ENCODE assay signal across 13 cellular contexts in the genomic region with DNA sequence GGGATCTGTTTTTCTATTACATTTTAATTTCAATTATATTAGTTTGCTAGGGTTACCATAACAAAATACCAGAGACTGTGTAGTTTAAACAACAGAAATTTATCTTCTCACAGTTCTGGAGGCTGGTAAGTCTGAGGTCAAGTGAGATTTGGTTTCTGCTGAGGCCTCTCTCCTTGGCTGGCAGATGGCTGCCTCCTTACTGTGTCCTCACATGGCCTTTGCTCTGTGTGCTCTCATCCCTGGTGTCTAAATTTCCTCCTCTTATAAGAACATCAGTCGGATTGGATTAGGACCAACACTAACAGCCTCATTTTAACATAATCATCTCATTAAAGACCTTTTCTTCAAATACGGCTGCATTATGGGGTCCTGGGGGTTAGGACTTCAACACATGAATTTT.
"Had no signal": no experiment of that assay in that cellular context is flagged by ENCODE, and none has a peak within 500 bp of the region (broad histone marks: within the 10 kb centered on the region; RNA-seq: fewer than 3 reads in every experiment).

No MANE protein-coding gene starts in this region.

- DNase-seq: activated CD4-positive, alpha-beta memory T cell treated with anti-CD3 and anti-CD28 coated beads for 36 hours; activated effector memory CD4-positive, alpha-beta T cell treated with anti-CD3 and anti-CD28 coated beads, Interleukin-2, amount 50 U/mL, for 16 hours; activated T-cell treated with anti-CD3 and anti-CD28 coated beads, Interleukin-2, amount 50 U/mL, for 48 hours; foreskin melanocyte; immature natural killer cell; nucleus accumbens; stimulated activated CD4-positive, alpha-beta T cell treated with anti-CD3 and anti-CD28 coated beads, Interleukin-2, amount 100 ng/mL, for 48 hours had no signal

- ATAC-seq: stimulated activated memory B cell treated with anti-CD40 and anti-IgM and Interleukin-4, amounts not matched to agents 10 μg/mL and 1 μg/mL and 100 μg/mL, for 72 hours had no signal

- H3K27ac Mint-ChIP-seq: activated CD4-positive, alpha-beta memory T cell treated with anti-CD3 and anti-CD28 coated beads for 36 hours; activated naive CD4-positive, alpha-beta T cell treated with anti-CD3 and anti-CD28 coated beads, Interleukin-2, amount 50 U/mL, for 24 hours; immature natural killer cell; stimulated activated memory B cell treated with anti-CD40 and anti-IgM and Interleukin-4, amounts not matched to agents 10 μg/mL and 1 μg/mL and 100 μg/mL, for 72 hours had no signal

- H3K27me3 Mint-ChIP-seq: activated CD4-positive, alpha-beta memory T cell treated with anti-CD3 and anti-CD28 coated beads for 36 hours; activated naive CD4-positive, alpha-beta T cell treated with anti-CD3 and anti-CD28 coated beads, Interleukin-2, amount 50 U/mL, for 24 hours; stimulated activated memory B cell treated with anti-CD40 and anti-IgM and Interleukin-4, amounts not matched to agents 10 μg/mL and 1 μg/mL and 100 μg/mL, for 72 hours had no signal

- H3K9me3 Mint-ChIP-seq: activated CD4-positive, alpha-beta memory T cell treated with anti-CD3 and anti-CD28 coated beads for 36 hours; activated naive CD4-positive, alpha-beta T cell treated with anti-CD3 and anti-CD28 coated beads, Interleukin-2, amount 50 U/mL, for 24 hours; nephron; stimulated activated memory B cell treated with anti-CD40 and anti-IgM and Interleukin-4, amounts not matched to agents 10 μg/mL and 1 μg/mL and 100 μg/mL, for 72 hours had no signal

- H3K36me3 Mint-ChIP-seq: activated CD4-positive, alpha-beta memory T cell treated with anti-CD3 and anti-CD28 coated beads for 36 hours; activated naive CD4-positive, alpha-beta T cell treated with anti-CD3 and anti-CD28 coated beads, Interleukin-2, amount 50 U/mL, for 24 hours; immature natural killer cell; stimulated activated memory B cell treated with anti-CD40 and anti-IgM and Interleukin-4, amounts not matched to agents 10 μg/mL and 1 μg/mL and 100 μg/mL, for 72 hours had no signal

- H3K27ac ChIP-seq: adrenal gland, epithelial cell of prostate, VCaP had no signal

- H3K4me1 Mint-ChIP-seq: activated naive CD4-positive, alpha-beta T cell treated with anti-CD3 and anti-CD28 coated beads, Interleukin-2, amount 50 U/mL, for 24 hours; immature natural killer cell; stimulated activated memory B cell treated with anti-CD40 and anti-IgM and Interleukin-4, amounts not matched to agents 10 μg/mL and 1 μg/mL and 100 μg/mL, for 72 hours had no signal

- H3K4me3 Mint-ChIP-seq: activated CD4-positive, alpha-beta memory T cell treated with anti-CD3 and anti-CD28 coated beads for 36 hours; activated naive CD4-positive, alpha-beta T cell treated with anti-CD3 and anti-CD28 coated beads, Interleukin-2, amount 50 U/mL, for 24 hours; immature natural killer cell; nephron; stimulated activated memory B cell treated with anti-CD40 and anti-IgM and Interleukin-4, amounts not matched to agents 10 μg/mL and 1 μg/mL and 100 μg/mL, for 72 hours had no signal
